Comparison of ENCODE assay signal across 17 cellular contexts in genomic region chr13:90416938-90417337, GRCh38.
A peak's percentile ranks its signal among the peaks of the same experiment; 100 is the strongest.
DNase-seq lines count a peak whose midpoint lies in the region; ATAC-seq, FAIRE-seq and TF ChIP-seq lines count a peak whose summit lies in the region.
"Had no signal": no experiment of that assay in that cellular context is flagged by ENCODE, and none has a peak within 500 bp of the region (broad histone marks: within the 10 kb centered on the region; RNA-seq: fewer than 3 reads in every experiment).

No MANE protein-coding gene starts in this region.

- CTCF ChIA-PET in SK-N-SH (lab: Yijun Ruan, JAX), result no interaction called here

- H3K56ac ChIP-seq in mesendoderm (ENCODE audit: low read length), result no peak overlapping the region

- 87% methylated on average over 1 of the region's 1 CpG for WGBS in SK-N-SH (ENCODE audit: low lambda C conversion rate)
- WGBS in mesendoderm (ENCODE audit: extremely low coverage, insufficient coverage, low lambda C conversion rate), result no CpG with 5 or more reads among the region's 1 CpG
- WGBS in thyroid gland, 2 donors, result 32 to 34% methylated on average over 1 of the region's 1 CpG
- WGBS in right cardiac atrium, result 75% methylated on average over 1 of the region's 1 CpG

- H3K18ac ChIP-seq in mesendoderm (ENCODE audit: low read length), result no peak overlapping the region

- no peak overlapping the region for H2BK5ac ChIP-seq in mesendoderm (ENCODE audit: low read length)

- DNase-seq in SK-N-SH (no peak), astrocyte (ENCODE audit: low read depth) (peak; percentile 46), mesendoderm (no peak), thyroid gland (no peak), WERI-Rb-1 (no peak), Right ventricle myocardium inferior (ENCODE audit: missing footprints) (no peak), right cardiac atrium (no peak)
- DNase-seq: Caco-2, H7, MV-4-11, NCI-H1436 treated with DMSO at 0.1 percent for 48 hours, NCI-H2081 treated with DMSO at 0.1 percent for 48 hours, NCI-H2227 treated with DMSO at 0.1 percent for 48 hours, NCI-H526 treated with DMSO at 0.1 percent for 48 hours, SHP77 treated with DMSO at 0.1 percent for 48 hours had no signal

- H3K27me3 ChIP-seq in SK-N-SH (ENCODE audit: insufficient read depth) (no peaks in the 10 kb centered on the region), astrocyte (ENCODE audit: insufficient read depth, low read length) (no peaks in the 10 kb centered on the region), mesendoderm (ENCODE audit: insufficient read depth, low read length, poor library complexity) (no peaks in the 10 kb centered on the region), thyroid gland (no peaks in the 10 kb centered on the region), WERI-Rb-1 (ENCODE audit: insufficient read depth, low read depth, severe bottlenecking) (no peaks in the 10 kb centered on the region), right cardiac atrium (ENCODE audit: control insufficient read depth, insufficient read depth) (no peaks in the 10 kb centered on the region)

- no peaks in the 10 kb centered on the region for H3K79me1 ChIP-seq in mesendoderm (ENCODE audit: low read length)

- intact Hi-C loops in thyroid gland (cut with DNase I) (no loop called here), Right ventricle myocardium inferior (cut with DNase I) (no loop called here), right cardiac atrium (cut with DNase I) (no loop called here)

- H3K4me3 ChIP-seq in SK-N-SH (ENCODE audit: low read depth in 2 of 2, low read length in 1 of 2), result no peak overlapping the region
- no peak overlapping the region for H3K4me3 ChIP-seq in astrocyte (ENCODE audit: insufficient read depth, low read depth, low read length)
- H3K4me3 ChIP-seq in mesendoderm (ENCODE audit: low read length), result no peak overlapping the region
- H3K4me3 ChIP-seq in thyroid gland (replicated peaks in 1 of 3), result no peak overlapping the region
- no peak overlapping the region for H3K4me3 ChIP-seq in WERI-Rb-1 (ENCODE audit: low read depth, low read length)
- H3K4me3 ChIP-seq in right cardiac atrium (ENCODE audit: low read length), result no peak overlapping the region

- H3K27me3 Mint-ChIP-seq in astrocyte (ENCODE audit: low read depth, unreplicated experiment), result no peaks in the 10 kb centered on the region

- no peak overlapping the region for H2BK120ac ChIP-seq in mesendoderm (ENCODE audit: low read depth, low read length)

- H3K27ac ChIP-seq in SK-N-SH (ENCODE audit: low read depth in 2 of 2, low read length in 1 of 2) (peak overlapping the region; percentile 74 to 81; a peak in 2 of 4 replicates), astrocyte (ENCODE audit: low read depth, low read length) (no peak overlapping the region), mesendoderm (ENCODE audit: low read depth, low read length) (peak overlapping the region; percentile 30), thyroid gland (peak overlapping the region; percentile 21 to 45 (median 24)), WERI-Rb-1 (no peak overlapping the region), right cardiac atrium (ENCODE audit: low read length) (no peak overlapping the region)
- H3K27ac ChIP-seq: C4-2B had no signal

- H3K23ac ChIP-seq in mesendoderm (ENCODE audit: low read length), result no peak overlapping the region

- H3K4me1 Mint-ChIP-seq in astrocyte (ENCODE audit: low read depth, unreplicated experiment), result peaks cover 31% of the 10 kb centered on the region

- no peak for TF ChIP-seq RAD21 in SK-N-SH (IDR thresholded peaks at IDR 0.05; ENCODE audit: low read length)

- H2BK15ac ChIP-seq in mesendoderm (replicated peaks; ENCODE audit: low read depth), result no peak overlapping the region

- H3K9ac ChIP-seq in SK-N-SH (no peak overlapping the region), astrocyte (ENCODE audit: low read length) (no peak overlapping the region), mesendoderm (ENCODE audit: low read length) (no peak overlapping the region)

- H3K4me2 ChIP-seq in SK-N-SH (peak overlapping the region; percentile 58), astrocyte (ENCODE audit: low read length) (peak overlapping the region; percentile 63), mesendoderm (ENCODE audit: low read length) (no peak overlapping the region)

- no peak; the same call in 2 of the 3 replicates for ATAC-seq in SK-N-SH treated with all-trans-retinoic acid at 6 μM for 48 hours
- ATAC-seq in Right ventricle myocardium inferior, result no peak
- no peak for ATAC-seq in right cardiac atrium

- no peaks in the 10 kb centered on the region for H3K9me2 ChIP-seq in SK-N-SH

- no peak overlapping the region for H4K8ac ChIP-seq in mesendoderm (ENCODE audit: low read depth, low read length)

- FAIRE-seq in astrocyte (lab: Jason Lieb, UNC), result no peak

- peak overlapping the region; percentile 59; the same call in 1 of the 2 replicates for H2AFZ ChIP-seq in SK-N-SH (ENCODE audit: low read depth)
- peak overlapping the region; percentile 37 for H2AFZ ChIP-seq in astrocyte (ENCODE audit: low read depth, low read length)

- H3K4me1 ChIP-seq in SK-N-SH (ENCODE audit: control insufficient read depth in 1 of 2, insufficient read depth in 2 of 2, low read depth in 1 of 2, low read length in 1 of 2), result peaks cover 0 to 28% of the 10 kb centered on the region in 2 experiments; a peak in 3 of 4 replicates
- peaks cover 20% of the 10 kb centered on the region for H3K4me1 ChIP-seq in astrocyte (ENCODE audit: insufficient read depth, low read length)
- no peaks in the 10 kb centered on the region for H3K4me1 ChIP-seq in mesendoderm (ENCODE audit: control insufficient read depth, low read depth, low read length)
- peaks cover 19 to 20% of the 10 kb centered on the region in 2 donors for H3K4me1 ChIP-seq in thyroid gland
- H3K4me1 ChIP-seq in right cardiac atrium (ENCODE audit: control insufficient read depth, insufficient read depth, low read length), result no peaks in the 10 kb centered on the region

- no peaks in the 10 kb centered on the region for H3K36me3 ChIP-seq in SK-N-SH (replicated peaks in 1 of 2; ENCODE audit: control insufficient read depth in 1 of 2, insufficient read depth in 2 of 2, low read length in 1 of 2)
- no peaks in the 10 kb centered on the region for H3K36me3 ChIP-seq in astrocyte (ENCODE audit: insufficient read depth, low read length)
- no peaks in the 10 kb centered on the region for H3K36me3 ChIP-seq in mesendoderm (ENCODE audit: control insufficient read depth, insufficient read depth, low read length)
- no peaks in the 10 kb centered on the region for H3K36me3 ChIP-seq in thyroid gland
- no peaks in the 10 kb centered on the region for H3K36me3 ChIP-seq in WERI-Rb-1

- H4K20me1 ChIP-seq in SK-N-SH (ENCODE audit: insufficient read depth) (no peaks in the 10 kb centered on the region), astrocyte (ENCODE audit: insufficient read depth, low read length) (no peaks in the 10 kb centered on the region)

- H3K9me3 ChIP-seq in SK-N-SH, result no peaks in the 10 kb centered on the region
- H3K9me3 ChIP-seq in astrocyte (ENCODE audit: insufficient read depth, low read depth, low read length), result no peaks in the 10 kb centered on the region
- no peaks in the 10 kb centered on the region for H3K9me3 ChIP-seq in thyroid gland
- H3K9me3 ChIP-seq in WERI-Rb-1 (ENCODE audit: severe bottlenecking), result no peaks in the 10 kb centered on the region
- H3K9me3 ChIP-seq in right cardiac atrium (ENCODE audit: control insufficient read depth, low read length), result no peaks in the 10 kb centered on the region
- H3K9me3 ChIP-seq: Caco-2 had no signal

- no peak for TF ChIP-seq POLR2A in thyroid gland (IDR thresholded peaks at IDR 0.05)

- H3K4me3 Mint-ChIP-seq in astrocyte (ENCODE audit: unreplicated experiment), result no peak overlapping the region

- H4K5ac ChIP-seq in mesendoderm (ENCODE audit: low read length), result no peak overlapping the region

- no peak for TF ChIP-seq EP300 in SK-N-SH (IDR thresholded peaks at IDR 0.05; ENCODE audit: borderline replicate concordance in 1 of 2, low read depth in 1 of 2, low read length in 1 of 2)

- TF ChIP-seq CTCF in SK-N-SH (IDR thresholded peaks at IDR 0.05) (no peak), astrocyte (IDR thresholded peaks at IDR 0.05; ENCODE audit: insufficient read depth, low read depth, low read length) (no peak), thyroid gland (IDR thresholded peaks at IDR 0.05) (no peak), WERI-Rb-1 (IDR thresholded peaks at IDR 0.05; ENCODE audit: low read depth, low read length) (no peak)

- H3K36me3 Mint-ChIP-seq in astrocyte (ENCODE audit: low read depth, unreplicated experiment), result no peaks in the 10 kb centered on the region

- POLR2A ChIA-PET in SK-N-SH (lab: Yijun Ruan, JAX), result no interaction called here

- no peaks in the 10 kb centered on the region for H3K9me3 Mint-ChIP-seq in astrocyte (ENCODE audit: unreplicated experiment)

- H3K27ac Mint-ChIP-seq in astrocyte (ENCODE audit: unreplicated experiment), result peak overlapping the region; percentile 23

- peaks cover 22% of the 10 kb centered on the region for H3F3A ChIP-seq in SK-N-SH (replicated peaks; ENCODE audit: insufficient read depth)

- H3K79me2 ChIP-seq in SK-N-SH (ENCODE audit: insufficient read depth) (no peaks in the 10 kb centered on the region), astrocyte (ENCODE audit: insufficient read depth, low read length) (no peaks in the 10 kb centered on the region), mesendoderm (ENCODE audit: control insufficient read depth, insufficient read depth, low read length) (no peaks in the 10 kb centered on the region)

- no peak overlapping the region for H2AK5ac ChIP-seq in mesendoderm (ENCODE audit: low read length)

- no peak overlapping the region for H3K4ac ChIP-seq in mesendoderm (ENCODE audit: low read depth, low read length)

TF ChIP-seq in SK-N-SH, 30 proteins besides CTCF, POLR2A, EP300 and RAD21 (continues in another document):
- TF ChIP-seq RFX5 (IDR thresholded peaks at IDR 0.05; ENCODE audit: low read length), result no peak
- TF ChIP-seq MAX (IDR thresholded peaks at IDR 0.05; ENCODE audit: low read depth), result no peak
- no peak for TF ChIP-seq POLR2AphosphoS5 (IDR thresholded peaks at IDR 0.05; ENCODE audit: low read depth, low read length)
- TF ChIP-seq EZH2phosphoT487 (IDR thresholded peaks at IDR 0.05; ENCODE audit: borderline replicate concordance, low read depth), result no peak
- no peak for TF ChIP-seq TCF12 (IDR thresholded peaks at IDR 0.05)

TF ChIP-seq in SK-N-SH treated with all-trans-retinoic acid at 6 μM for 48 hours, 23 proteins besides CTCF, POLR2A, EP300 and RAD21 (continues in another document):
- TF ChIP-seq CSRNP3 (CRISPR knock-in tag; IDR thresholded peaks at IDR 0.05), result no peak
- TF ChIP-seq ZFP30 (CRISPR knock-in tag; IDR thresholded peaks at IDR 0.05), result no peak
- no peak for TF ChIP-seq SNAI2 (CRISPR knock-in tag; IDR thresholded peaks at IDR 0.05)

Comparison
In these comparisons a context has a peak if more than half of its experiments do, and no peak if none do; other contexts are left out.
1. H3K27ac ChIP-seq: peak in SK-N-SH (2 of 2), mesendoderm (single experiment) and thyroid gland (3 of 3); none in astrocyte (single experiment), WERI-Rb-1 (single experiment) and right cardiac atrium (single experiment).